In the genomic region with DNA sequence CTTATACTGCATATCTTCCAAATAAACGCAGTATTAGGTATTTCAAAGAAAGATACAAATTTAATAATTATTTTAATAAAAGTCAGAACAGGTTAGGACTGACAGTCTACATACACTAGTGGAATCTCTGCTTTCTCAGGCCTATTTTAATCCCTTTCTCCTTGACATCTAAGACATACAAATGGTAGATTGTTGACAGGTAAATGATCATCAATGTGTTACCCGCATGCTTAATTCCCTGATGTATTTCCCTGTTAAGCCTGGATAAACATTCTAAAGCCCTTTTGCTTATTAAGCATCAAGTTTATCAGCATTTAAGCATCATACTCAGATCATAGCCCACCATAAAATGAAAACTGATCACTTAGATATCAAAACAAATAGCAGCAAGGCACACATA, we compare ENCODE assay signal across 39 cellular contexts.
"Had no signal": no experiment of that assay in that cellular context is flagged by ENCODE, and none has a peak within 500 bp of the region (broad histone marks: within the 10 kb centered on the region; RNA-seq: fewer than 3 reads in every experiment).

No MANE protein-coding gene starts in this region.

- FAIRE-seq: astrocyte, bronchial epithelial cell had no signal

- H3K27ac ChIP-seq: adrenal gland, ascending aorta, body of pancreas, brain microvascular endothelial cell, breast epithelium, cardiac muscle cell had no signal

- H3K36me3 ChIP-seq: adrenal gland, ascending aorta, brain microvascular endothelial cell, breast epithelium, cardiac muscle cell had no signal

- H3K4me1 Mint-ChIP-seq: activated naive CD4-positive, alpha-beta T cell treated with anti-CD3 and anti-CD28 coated beads, Interleukin-2, amount 10 ng/mL, durations not matched to agents 7 days and 5 days; activated naive CD4-positive, alpha-beta T cell treated with anti-CD3 and anti-CD28 coated beads, Interleukin-2, amount 50 U/mL, for 24 hours; activated naive CD8-positive, alpha-beta T cell treated with anti-CD3 and anti-CD28 coated beads for 36 hours; activated naive CD8-positive, alpha-beta T cell treated with anti-CD3 and anti-CD28 coated beads, Interleukin-2, amount 10 ng/mL, durations not matched to agents 7 days and 5 days; activated naive CD8-positive, alpha-beta T cell treated with anti-CD3 and anti-CD28 coated beads, Interleukin-2, amount 50 U/mL, for 24 hours; activated T-helper 17 cell treated with anti-CD3 and anti-CD28 coated beads, Interleukin-2, amount 50 U/mL, for 72 hours; central memory CD8-positive, alpha-beta T cell had no signal

- H3K27me3 Mint-ChIP-seq: activated naive CD4-positive, alpha-beta T cell treated with anti-CD3 and anti-CD28 coated beads, Interleukin-2, amount 10 ng/mL, durations not matched to agents 7 days and 5 days; activated naive CD4-positive, alpha-beta T cell treated with anti-CD3 and anti-CD28 coated beads, Interleukin-2, amount 50 U/mL, for 24 hours; activated naive CD8-positive, alpha-beta T cell; activated naive CD8-positive, alpha-beta T cell treated with anti-CD3 and anti-CD28 coated beads for 36 hours; activated naive CD8-positive, alpha-beta T cell treated with anti-CD3 and anti-CD28 coated beads, Interleukin-2, amount 10 ng/mL, durations not matched to agents 7 days and 5 days; activated naive CD8-positive, alpha-beta T cell treated with anti-CD3 and anti-CD28 coated beads, Interleukin-2, amount 50 U/mL, for 24 hours; activated T-cell treated with anti-CD3 and anti-CD28 coated beads, Interleukin-2, amount 50 U/mL, for 24 hours; activated T-helper 17 cell treated with anti-CD3 and anti-CD28 coated beads, Interleukin-2, amount 50 U/mL, for 72 hours; central memory CD8-positive, alpha-beta T cell had no signal

- ATAC-seq: activated naive CD4-positive, alpha-beta T cell treated with anti-CD3 and anti-CD28 coated beads, Interleukin-2, amount 50 U/mL, for 72 hours; activated naive CD8-positive, alpha-beta T cell treated with anti-CD3 and anti-CD28 coated beads, Interleukin-2, amount 50 U/mL, for 24 hours; activated T-cell treated with anti-CD3 and anti-CD28 coated beads, Interleukin-2, amount 50 U/mL, for 4 hours; activated T-cell treated with anti-CD3 and anti-CD28 coated beads, Interleukin-2, amount 50 U/mL, for 72 hours; activated T-helper 17 cell treated with anti-CD3 and anti-CD28 coated beads, Interleukin-2, amount 50 U/mL, for 72 hours; body of pancreas had no signal

- H3K9me3 ChIP-seq: adrenal gland, body of pancreas, breast epithelium had no signal

- H3K4me3 Mint-ChIP-seq: activated naive CD4-positive, alpha-beta T cell treated with anti-CD3 and anti-CD28 coated beads for 36 hours; activated naive CD4-positive, alpha-beta T cell treated with anti-CD3 and anti-CD28 coated beads, Interleukin-2, amount 10 ng/mL, durations not matched to agents 7 days and 5 days; activated naive CD4-positive, alpha-beta T cell treated with anti-CD3 and anti-CD28 coated beads, Interleukin-2, amount 50 U/mL, for 24 hours; activated naive CD8-positive, alpha-beta T cell; activated naive CD8-positive, alpha-beta T cell treated with anti-CD3 and anti-CD28 coated beads for 36 hours; activated naive CD8-positive, alpha-beta T cell treated with anti-CD3 and anti-CD28 coated beads, Interleukin-2, amount 10 ng/mL, durations not matched to agents 7 days and 5 days; activated naive CD8-positive, alpha-beta T cell treated with anti-CD3 and anti-CD28 coated beads, Interleukin-2, amount 50 U/mL, for 24 hours; activated T-cell treated with anti-CD3 and anti-CD28 coated beads, Interleukin-2, amount 50 U/mL, for 24 hours; activated T-cell treated with anti-CD3 and anti-CD28 coated beads, Interleukin-2, amount 50 U/mL, for 4 hours; activated T-cell treated with anti-CD3 and anti-CD28 coated beads, Interleukin-2, amount 50 U/mL, for 72 hours; activated T-helper 1 cell treated with anti-CD3 and anti-CD28 coated beads, Interleukin-12 subunit alpha, Interleukin-12 subunit beta, Interleukin-2, Interleukin-4 antibody, amounts not matched to agents 30 ng/mL and 10 ng/mL and 1 ng/mL, durations not matched to agents 14 hours and 24 hours and 36 hours; activated T-helper 17 cell treated with anti-CD3 and anti-CD28 coated beads, Interleukin-2, amount 50 U/mL, for 72 hours; brain; central memory CD8-positive, alpha-beta T cell had no signal

- H3K9me3 Mint-ChIP-seq: activated naive CD4-positive, alpha-beta T cell treated with anti-CD3 and anti-CD28 coated beads, Interleukin-2, amount 10 ng/mL, durations not matched to agents 7 days and 5 days; activated naive CD4-positive, alpha-beta T cell treated with anti-CD3 and anti-CD28 coated beads, Interleukin-2, amount 50 U/mL, for 24 hours; activated naive CD8-positive, alpha-beta T cell treated with anti-CD3 and anti-CD28 coated beads for 36 hours; activated T-helper 1 cell treated with anti-CD3 and anti-CD28 coated beads, Interleukin-12 subunit alpha, Interleukin-12 subunit beta, Interleukin-2, Interleukin-4 antibody, amounts not matched to agents 30 ng/mL and 10 ng/mL and 1 ng/mL, durations not matched to agents 14 hours and 24 hours and 36 hours had no signal

- H3K27me3 ChIP-seq: adrenal gland, ascending aorta, body of pancreas, brain microvascular endothelial cell, breast epithelium, cardiac muscle cell had no signal

- DNase-seq: activated effector memory CD4-positive, alpha-beta T cell treated with anti-CD3 and anti-CD28 coated beads, Interleukin-2, amount 50 U/mL, for 16 hours; activated effector memory CD4-positive, alpha-beta T cell treated with Interleukin-2 at 50 U/mL for 16 hours; activated gamma-delta T cell; activated gamma-delta T cell treated with Interleukin-2 at 50 U/mL for 16 hours; activated naive CD4-positive, alpha-beta T cell; activated naive CD4-positive, alpha-beta T cell treated with anti-CD3 and anti-CD28 coated beads for 36 hours; activated naive CD4-positive, alpha-beta T cell treated with anti-CD3 and anti-CD28 coated beads, Interleukin-2, amount 10 ng/mL, durations not matched to agents 7 days and 5 days; activated naive CD4-positive, alpha-beta T cell treated with anti-CD3 and anti-CD28 coated beads, Interleukin-2, amount 50 U/mL, for 16 hours; activated naive CD4-positive, alpha-beta T cell treated with Interleukin-2 at 50 U/mL for 16 hours; activated naive CD8-positive, alpha-beta T cell treated with anti-CD3 and anti-CD28 coated beads for 36 hours; activated naive CD8-positive, alpha-beta T cell treated with anti-CD3 and anti-CD28 coated beads, Interleukin-2, amount 10 ng/mL, durations not matched to agents 7 days and 5 days; activated naive CD8-positive, alpha-beta T cell treated with anti-CD3 and anti-CD28 coated beads, Interleukin-2, amount 50 U/mL, for 24 hours; activated T-cell treated with anti-CD3 and anti-CD28 coated beads, Interleukin-2, amount 50 U/mL, for 24 hours; activated T-cell treated with anti-CD3 and anti-CD28 coated beads, Interleukin-2, amount 50 U/mL, for 4 hours; activated T-cell treated with anti-CD3 and anti-CD28 coated beads, Interleukin-2, amount 50 U/mL, for 48 hours; activated T-cell treated with anti-CD3 and anti-CD28 coated beads, Interleukin-2, amount 50 U/mL, for 72 hours; adrenal gland; amniotic stem cell; amygdala; anterior cingulate cortex; aorta; body of pancreas; brain microvascular endothelial cell; caudate nucleus; central memory CD4-positive, alpha-beta T cell; cerebellar nuclear complex had no signal

- H3K36me3 Mint-ChIP-seq: activated naive CD4-positive, alpha-beta T cell treated with anti-CD3 and anti-CD28 coated beads, Interleukin-2, amount 10 ng/mL, durations not matched to agents 7 days and 5 days; activated naive CD4-positive, alpha-beta T cell treated with anti-CD3 and anti-CD28 coated beads, Interleukin-2, amount 50 U/mL, for 24 hours; activated naive CD4-positive, alpha-beta T cell treated with anti-CD3 and anti-CD28 coated beads, Interleukin-2, amount 50 U/mL, for 72 hours; activated naive CD8-positive, alpha-beta T cell; activated naive CD8-positive, alpha-beta T cell treated with anti-CD3 and anti-CD28 coated beads for 36 hours; activated naive CD8-positive, alpha-beta T cell treated with anti-CD3 and anti-CD28 coated beads, Interleukin-2, amount 10 ng/mL, durations not matched to agents 7 days and 5 days; brain had no signal

- H3K4me3 ChIP-seq: adrenal gland, ascending aorta, body of pancreas, breast epithelium, cardiac muscle cell had no signal

- H3K27ac Mint-ChIP-seq: activated naive CD4-positive, alpha-beta T cell treated with anti-CD3 and anti-CD28 coated beads for 36 hours; activated naive CD4-positive, alpha-beta T cell treated with anti-CD3 and anti-CD28 coated beads, Interleukin-2, amount 10 ng/mL, durations not matched to agents 7 days and 5 days; activated naive CD4-positive, alpha-beta T cell treated with anti-CD3 and anti-CD28 coated beads, Interleukin-2, amount 50 U/mL, for 24 hours; activated naive CD4-positive, alpha-beta T cell treated with anti-CD3 and anti-CD28 coated beads, Interleukin-2, amount 50 U/mL, for 72 hours; activated naive CD8-positive, alpha-beta T cell; activated naive CD8-positive, alpha-beta T cell treated with anti-CD3 and anti-CD28 coated beads for 36 hours; activated naive CD8-positive, alpha-beta T cell treated with anti-CD3 and anti-CD28 coated beads, Interleukin-2, amount 10 ng/mL, durations not matched to agents 7 days and 5 days; activated naive CD8-positive, alpha-beta T cell treated with anti-CD3 and anti-CD28 coated beads, Interleukin-2, amount 50 U/mL, for 24 hours; activated T-cell treated with anti-CD3 and anti-CD28 coated beads, Interleukin-2, amount 50 U/mL, for 24 hours; activated T-cell treated with anti-CD3 and anti-CD28 coated beads, Interleukin-2, amount 50 U/mL, for 72 hours; activated T-helper 1 cell treated with anti-CD3 and anti-CD28 coated beads, Interleukin-12 subunit alpha, Interleukin-12 subunit beta, Interleukin-2, Interleukin-4 antibody, amounts not matched to agents 30 ng/mL and 10 ng/mL and 1 ng/mL, durations not matched to agents 14 hours and 24 hours and 36 hours; activated T-helper 17 cell treated with anti-CD3 and anti-CD28 coated beads, Interleukin-2, amount 50 U/mL, for 72 hours; activated T-helper 2 cell treated with anti-CD3 and anti-CD28 coated beads, Interferon-gamma antibody, Interleukin-2, Interleukin-4, amounts not matched to agents 10 μg/mL and 5 μg/mL and 100 μg/mL, durations not matched to agents 14 hours and 24 hours and 36 hours; brain had no signal
